Comparison of ENCODE assay signal across 8 cellular contexts in genomic region chr2:20378891-20379519, GRCh38. TPM values are rescaled to one million over a fixed set of nuclear protein-coding genes. Genes with fewer than 3 reads are reported as not detected.
DNase-seq lines count a peak whose midpoint lies in the region; ATAC-seq and TF ChIP-seq lines count a peak whose summit lies in the region.

No MANE protein-coding gene starts in this region.

- 51% methylated on average over 13 of the region's 13 CpGs for WGBS in suprapubic skin

- no peak overlapping the region for H3K4me3 Mint-ChIP-seq in activated T-cell treated with anti-CD3 and anti-CD28 coated beads, Interleukin-2, amount 50 U/mL, for 72 hours
- H3K4me3 Mint-ChIP-seq in activated T-cell treated with anti-CD3 and anti-CD28 coated beads, Interleukin-2, amount 50 U/mL, for 24 hours: no peak overlapping the region

- H3K4me1 ChIP-seq in colonic mucosa: no peaks in the 10 kb centered on the region
- peaks cover 17% of the 10 kb centered on the region for H3K4me1 ChIP-seq in suprapubic skin

- H3K27me3 Mint-ChIP-seq in activated T-cell treated with anti-CD3 and anti-CD28 coated beads, Interleukin-2, amount 50 U/mL, for 72 hours (ENCODE audit: low read depth): peaks cover 21% of the 10 kb centered on the region
- H3K27me3 Mint-ChIP-seq in activated T-cell treated with anti-CD3 and anti-CD28 coated beads, Interleukin-2, amount 50 U/mL, for 24 hours: peaks cover 2% of the 10 kb centered on the region

- peak; percentile 30 to 47 for ATAC-seq in activated T-cell treated with anti-CD3 and anti-CD28 coated beads, Interleukin-2, amount 50 U/mL, for 72 hours (replicated peaks in 1 of 2)

- H3K36me3 ChIP-seq in colonic mucosa (no peaks in the 10 kb centered on the region), suprapubic skin (no peaks in the 10 kb centered on the region)

- DNase-seq in activated T-cell treated with anti-CD3 and anti-CD28 coated beads, Interleukin-2, amount 50 U/mL, for 72 hours: no peak
- no peak for DNase-seq in activated T-cell treated with anti-CD3 and anti-CD28 coated beads, Interleukin-2, amount 50 U/mL, for 24 hours
- DNase-seq in NCI-H82 (lab: John Stamatoyannopoulos, UW): peak; percentile 80
- DNase-seq in colonic mucosa: peak; percentile 81
- DNase-seq in left kidney (ENCODE audit: low read depth, low spot score): peak; percentile 88
- DNase-seq in suprapubic skin (ENCODE audit: low spot score in 2 of 2): peak; percentile 83 to 84
- DNase-seq in KG1 (lab: John Stamatoyannopoulos, UW): no peak
- no peak for DNase-seq in T-helper 2 cell

- peak; percentile 50 for TF ChIP-seq CTCF in colonic mucosa (IDR thresholded peaks at IDR 0.05)
- TF ChIP-seq CTCF in suprapubic skin (IDR thresholded peaks at IDR 0.05): peak; percentile 38 to 71

- H3K4me3 ChIP-seq in colonic mucosa (no peak overlapping the region), suprapubic skin (no peak overlapping the region)

- no peaks in the 10 kb centered on the region for H3K4me1 Mint-ChIP-seq in activated T-cell treated with anti-CD3 and anti-CD28 coated beads, Interleukin-2, amount 50 U/mL, for 72 hours (ENCODE audit: low read depth)
- no peaks in the 10 kb centered on the region for H3K4me1 Mint-ChIP-seq in activated T-cell treated with anti-CD3 and anti-CD28 coated beads, Interleukin-2, amount 50 U/mL, for 24 hours (ENCODE audit: low read depth)

- H3K27me3 ChIP-seq in colonic mucosa (no peaks in the 10 kb centered on the region), suprapubic skin (no peaks in the 10 kb centered on the region)

- no peak overlapping the region for H3K27ac Mint-ChIP-seq in activated T-cell treated with anti-CD3 and anti-CD28 coated beads, Interleukin-2, amount 50 U/mL, for 72 hours
- no peak overlapping the region for H3K27ac Mint-ChIP-seq in activated T-cell treated with anti-CD3 and anti-CD28 coated beads, Interleukin-2, amount 50 U/mL, for 24 hours

- no peak for TF ChIP-seq EP300 in suprapubic skin (IDR thresholded peaks at IDR 0.05)

- no peak for TF ChIP-seq POLR2A in suprapubic skin (IDR thresholded peaks at IDR 0.05)

- no peaks in the 10 kb centered on the region for H3K9me3 ChIP-seq in colonic mucosa
- no peaks in the 10 kb centered on the region for H3K9me3 ChIP-seq in suprapubic skin

- no peaks in the 10 kb centered on the region for H3K36me3 Mint-ChIP-seq in activated T-cell treated with anti-CD3 and anti-CD28 coated beads, Interleukin-2, amount 50 U/mL, for 72 hours (ENCODE audit: insufficient read depth in 2 of 2)
- no peaks in the 10 kb centered on the region for H3K36me3 Mint-ChIP-seq in activated T-cell treated with anti-CD3 and anti-CD28 coated beads, Interleukin-2, amount 50 U/mL, for 24 hours (ENCODE audit: low read depth)

- intact Hi-C loops in colonic mucosa (cut with DNase I): no loop called here

- no peak overlapping the region for H3K9ac ChIP-seq in colonic mucosa (ENCODE audit: low read depth in 2 of 2, low read length in 2 of 2)

- no peaks in the 10 kb centered on the region for H3K9me3 Mint-ChIP-seq in activated T-cell treated with anti-CD3 and anti-CD28 coated beads, Interleukin-2, amount 50 U/mL, for 72 hours
- no peaks in the 10 kb centered on the region for H3K9me3 Mint-ChIP-seq in activated T-cell treated with anti-CD3 and anti-CD28 coated beads, Interleukin-2, amount 50 U/mL, for 24 hours

- H3K27ac ChIP-seq in colonic mucosa: peak overlapping the region; percentile 23
- no peak overlapping the region for H3K27ac ChIP-seq in suprapubic skin

RNA-seq across cellular contexts. Expression of gene PUM2, which starts 28.4 kb away (rescaled TPM):
- total RNA-seq in activated T-cell treated with anti-CD3 and anti-CD28 coated beads, Interleukin-2, amount 50 U/mL, for 72 hours: 100 to 1,000 TPM; 109 to 113 TPM
- total RNA-seq in colonic mucosa (100 to 1,000 TPM in 1 of 2 donors, 10 to 100 TPM in 1; 87.7 to 119 TPM), suprapubic skin (100 to 1,000 TPM in 1 of 4 donors, 10 to 100 TPM in 3; 78.9 to 108 (median 99.0) TPM)

Comparison
In these comparisons a context has a peak if more than half of its experiments do, and no peak if none do; other contexts are left out.
1. DNase-seq: peak in NCI-H82 (single experiment), colonic mucosa (single experiment), left kidney (single experiment) and suprapubic skin (2 of 2); none in activated T-cell treated with anti-CD3 and anti-CD28 coated beads, Interleukin-2, amount 50 U/mL, for 72 hours (0 of 2), activated T-cell treated with anti-CD3 and anti-CD28 coated beads, Interleukin-2, amount 50 U/mL, for 24 hours (single experiment), KG1 (single experiment) and T-helper 2 cell (0 of 5).